8 cellular contexts compared by ENCODE assay signal in the genomic region with DNA sequence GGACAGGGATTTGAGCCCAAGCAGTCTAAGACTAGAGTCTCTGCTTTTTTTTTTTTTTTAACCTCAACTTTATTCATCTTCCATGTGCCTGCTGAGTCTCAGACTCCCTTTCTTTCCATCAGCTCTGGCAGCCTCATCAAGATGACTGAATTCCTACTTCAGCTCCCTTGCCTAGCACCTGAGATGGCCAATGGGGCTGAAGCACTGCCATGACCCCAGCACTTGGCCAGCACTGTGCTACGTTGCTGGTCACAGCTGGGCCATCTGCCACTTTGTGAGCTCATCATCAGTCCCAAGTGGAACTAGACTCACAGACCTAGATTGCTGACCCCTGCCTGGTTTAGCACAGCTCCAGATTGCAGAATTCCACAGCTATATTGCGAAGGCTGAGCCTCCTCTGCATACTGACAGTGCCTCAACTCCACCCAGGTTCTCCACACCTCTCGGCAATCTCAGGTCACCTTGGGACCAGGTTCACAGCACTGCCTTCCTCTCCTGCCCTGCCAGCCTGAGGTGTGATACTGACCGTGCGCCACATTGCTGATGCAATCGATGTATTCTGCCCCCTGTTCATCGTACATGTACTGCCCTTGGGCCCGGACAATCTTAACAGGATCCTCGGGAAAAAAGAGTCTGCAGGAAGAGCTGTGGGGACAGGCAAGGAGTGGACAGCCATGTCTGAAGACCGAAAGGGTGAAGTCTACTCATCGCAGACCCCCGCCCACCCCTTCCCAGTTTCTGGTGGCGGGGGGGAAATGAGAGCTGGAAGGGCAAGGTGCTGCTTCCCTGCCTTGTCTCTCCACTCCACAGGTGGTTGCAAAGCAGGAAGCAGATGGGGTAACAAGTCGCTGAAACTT. TPM values are rescaled to one million over a fixed set of nuclear protein-coding genes. Genes with fewer than 3 reads are reported as not detected.
DNase-seq lines count a peak whose midpoint lies in the region; ATAC-seq and FAIRE-seq lines count a peak whose summit lies in the region.

No MANE protein-coding gene starts in this region.

- peaks cover 20% of the 10 kb centered on the region for H3K4me1 ChIP-seq in SJSA1 (replicated peaks)

- H3K9me3 ChIP-seq in SJSA1 (replicated peaks) = no peaks in the 10 kb centered on the region

- peak; percentile 61 for DNase-seq in GM04503 (ENCODE audit: low read depth)
- no peak for DNase-seq in SJSA1 (ENCODE audit: low read depth in 1 of 2, low spot score in 2 of 2)
- peak; percentile 38 for DNase-seq in fibroblast of the conjunctiva (ENCODE audit: low read depth)
- peak; percentile 42 for DNase-seq in pons (ENCODE audit: low spot score)
- no peak for DNase-seq in frontal cortex (ENCODE audit: low spot score in 2 of 2)
- DNase-seq in NCI-H2107 (lab: John Stamatoyannopoulos, UW) = no peak

- H3K27ac ChIP-seq in SJSA1 = no peak overlapping the region

- no peak for ATAC-seq in HG02571 (IDR thresholded peaks at IDR 0.05; ENCODE audit: unreplicated experiment)
- ATAC-seq in GM21786 (IDR thresholded peaks at IDR 0.05; ENCODE audit: unreplicated experiment) = no peak

- H3K4me3 ChIP-seq in SJSA1 = peak overlapping the region; percentile 81

- no peak for FAIRE-seq in frontal cortex (lab: Jason Lieb, UNC)

- peaks cover 63% of the 10 kb centered on the region for H3K36me3 ChIP-seq in SJSA1

- H3K27me3 ChIP-seq in SJSA1 (replicated peaks) = no peaks in the 10 kb centered on the region

RNA-seq across cellular contexts. Expression of a gene that starts 1.5 kb away (rescaled TPM):
- total RNA-seq in SJSA1 (2014; rRNA removed; shearing (Covaris generic)) = 16.1 and 19.3 TPM in 2 replicates
- total RNA-seq in frontal cortex = 9.0 TPM

RNA-seq across cellular contexts. Expression of a gene that starts 26.8 kb away (rescaled TPM):
- 181 and 222 TPM in 2 replicates for total RNA-seq in SJSA1 (2014; rRNA removed; shearing (Covaris generic))
- total RNA-seq in frontal cortex = 49.7 TPM

RNA-seq across cellular contexts. Expression of a gene that starts 43.9 kb away (rescaled TPM):
- not detected in 2 replicates for total RNA-seq in SJSA1 (2014; rRNA removed; shearing (Covaris generic))
- not detected for total RNA-seq in frontal cortex

Comparison
In these comparisons a context has a peak if more than half of its experiments do, and no peak if none do; other contexts are left out.
1. DNase-seq: peak in GM04503 (single experiment), fibroblast of the conjunctiva (single experiment) and pons (single experiment); none in SJSA1 (0 of 2), frontal cortex (0 of 2) and NCI-H2107 (single experiment).